Comparison of ENCODE assay signal across 29 cellular contexts in genomic region chr4:99002274-99002673, GRCh38. TPM values are rescaled to one million over a fixed set of nuclear protein-coding genes. Genes with fewer than 3 reads are reported as not detected.
DNase-seq lines count a peak whose midpoint lies in the region; ATAC-seq and TF ChIP-seq lines count a peak whose summit lies in the region.
"Had no signal": no experiment of that assay in that cellular context is flagged by ENCODE, and none has a peak within 500 bp of the region (broad histone marks: within the 10 kb centered on the region; RNA-seq: fewer than 3 reads in every experiment).

No MANE protein-coding gene starts in this region.

- WGBS in GM23248 (ENCODE audit: low coverage in 1 of 2, low lambda C conversion rate in 2 of 2, missing lambda C conversion rate in 2 of 2), 2 experiments: 80 to 88% methylated on average over 3 of the region's 3 CpGs

- intact Hi-C loops in left ventricle myocardium inferior (cut with micrococcal nuclease): loop anchor here (10.0 kb wide), 1 partner anchor 53 kb away; no protein-coding TSS in a partner anchor
- intact Hi-C loops in Right ventricle myocardium superior (cut with DNase I): no loop called here

- no peak overlapping the region for H2AFZ ChIP-seq in GM23248

- H4K20me1 ChIP-seq in GM23248 (ENCODE audit: insufficient read depth): no peaks in the 10 kb centered on the region

- no peak overlapping the region for H3K9ac ChIP-seq in GM23248

- no peaks in the 10 kb centered on the region for H3F3A ChIP-seq in GM23248 (ENCODE audit: insufficient read depth)

- H3K27me3 ChIP-seq in left ventricle myocardium inferior (ENCODE audit: low read depth) (no peaks in the 10 kb centered on the region), GM23248 (replicated peaks; ENCODE audit: insufficient read depth) (no peaks in the 10 kb centered on the region)
- H3K27me3 ChIP-seq: colonic mucosa, heart right ventricle had no signal

- H3K4me3 Mint-ChIP-seq in nephron: no peak overlapping the region
- H3K4me3 Mint-ChIP-seq: activated naive CD8-positive, alpha-beta T cell treated with anti-CD3 and anti-CD28 coated beads for 36 hours; natural killer cell had no signal

- H3K9me2 ChIP-seq in GM23248 (ENCODE audit: insufficient read depth): peaks cover 5% of the 10 kb centered on the region; the same call in 1 of the 2 replicates

- H3K27ac ChIP-seq in left ventricle myocardium inferior (replicated peaks) (peak overlapping the region; percentile 27), GM23248 (no peak overlapping the region)
- H3K27ac ChIP-seq: colonic mucosa, lower lobe of right lung had no signal

- H3K36me3 ChIP-seq in left ventricle myocardium inferior: no peaks in the 10 kb centered on the region
- no peaks in the 10 kb centered on the region for H3K36me3 ChIP-seq in GM23248 (ENCODE audit: low read depth)
- H3K36me3 ChIP-seq: colonic mucosa, heart right ventricle, lower lobe of right lung had no signal

- H3K9me3 Mint-ChIP-seq in nephron: no peaks in the 10 kb centered on the region
- H3K9me3 Mint-ChIP-seq: activated naive CD8-positive, alpha-beta T cell treated with anti-CD3 and anti-CD28 coated beads for 36 hours; activated T-helper 2 cell treated with anti-CD3 and anti-CD28 coated beads, Interferon-gamma antibody, Interleukin-2, Interleukin-4, amounts not matched to agents 10 μg/mL and 5 μg/mL and 100 μg/mL, durations not matched to agents 14 hours and 24 hours and 36 hours; CD8-positive, alpha-beta memory T cell; IgD-negative memory B cell; natural killer cell had no signal

- peak overlapping the region; percentile 20 to 61 (median 24) for H3K27ac Mint-ChIP-seq in nephron
- H3K27ac Mint-ChIP-seq: activated naive CD8-positive, alpha-beta T cell treated with anti-CD3 and anti-CD28 coated beads for 36 hours; activated T-helper 2 cell treated with anti-CD3 and anti-CD28 coated beads, Interferon-gamma antibody, Interleukin-2, Interleukin-4, amounts not matched to agents 10 μg/mL and 5 μg/mL and 100 μg/mL, durations not matched to agents 14 hours and 24 hours and 36 hours; IgD-negative memory B cell; natural killer cell had no signal

- peaks cover 16% of the 10 kb centered on the region for H3K36me3 Mint-ChIP-seq in nephron (ENCODE audit: low read depth)
- H3K36me3 Mint-ChIP-seq: natural killer cell had no signal

- DNase-seq in left ventricle myocardium inferior: no peak
- no peak for DNase-seq in Right ventricle myocardium superior
- DNase-seq in epithelial cell of esophagus (ENCODE audit: low read depth): peak; percentile 34
- DNase-seq in stimulated activated CD8-positive, alpha-beta memory T cell treated with anti-CD3 and anti-CD28 coated beads, Interleukin-4, amount 100 ng/mL, for 48 hours: no peak
- DNase-seq in GM23248: no peak
- DNase-seq in AML-193 (lab: John Stamatoyannopoulos, UW): no peak
- DNase-seq: activated CD8-positive, alpha-beta memory T cell treated with anti-CD3 and anti-CD28 coated beads for 24 hours; activated naive CD8-positive, alpha-beta T cell treated with anti-CD3 and anti-CD28 coated beads for 36 hours; activated T-cell treated with anti-CD3 and anti-CD28 coated beads for 4 hours; anterior cingulate cortex; CD8-positive, alpha-beta memory T cell; colonic mucosa; DMS 273 treated with DMSO at 0.1 percent for 48 hours; effector CD8-positive, alpha-beta T cell; erythroblast; foreskin fibroblast; heart right ventricle; kidney glomerular epithelial cell; lower lobe of right lung; mucosa of descending colon; natural killer cell; NCI-H1092; NCI-H1694; NCI-H2171 treated with DMSO at 0.1 percent for 48 hours; NCI-H510A treated with DMSO at 0.1 percent for 48 hours; stimulated activated naive CD4-positive, alpha-beta T cell treated with Interleukin-2 at 50 U/mL for 16 hours had no signal

- H3K4me1 ChIP-seq in left ventricle myocardium inferior (peaks cover 59% of the 10 kb centered on the region), GM23248 (ENCODE audit: insufficient read depth) (no peaks in the 10 kb centered on the region)
- H3K4me1 ChIP-seq: lower lobe of right lung had no signal

- peaks cover 9% of the 10 kb centered on the region for H3K4me1 Mint-ChIP-seq in nephron

- H3K9me3 ChIP-seq in left ventricle myocardium inferior (replicated peaks) (no peaks in the 10 kb centered on the region), GM23248 (ENCODE audit: low read depth) (no peaks in the 10 kb centered on the region)
- H3K9me3 ChIP-seq: colonic mucosa, heart right ventricle, lower lobe of right lung, mucosa of descending colon had no signal

- TF ChIP-seq CTCF in left ventricle myocardium inferior (IDR thresholded peaks at IDR 0.05; ENCODE audit: borderline replicate concordance) (no peak), epithelial cell of esophagus (IDR thresholded peaks at IDR 0.05; ENCODE audit: insufficient read depth, low read depth, low read length, missing control alignments) (no peak), nephron (IDR thresholded peaks at IDR 0.05; ENCODE audit: unreplicated experiment in 3 of 3) (no peak)

- H3K4me2 ChIP-seq in GM23248 (ENCODE audit: unreplicated experiment): no peak overlapping the region

- H3K27me3 Mint-ChIP-seq in nephron (ENCODE audit: low read depth): no peaks in the 10 kb centered on the region
- H3K27me3 Mint-ChIP-seq: activated naive CD8-positive, alpha-beta T cell treated with anti-CD3 and anti-CD28 coated beads for 36 hours; IgD-negative memory B cell had no signal

- H3K4me3 ChIP-seq in left ventricle myocardium inferior (no peak overlapping the region), epithelial cell of esophagus (ENCODE audit: low read length) (no peak overlapping the region), GM23248 (no peak overlapping the region)
- H3K4me3 ChIP-seq: colonic mucosa, heart right ventricle, lower lobe of right lung, mucosa of descending colon had no signal

- no peak for ATAC-seq in Right ventricle myocardium superior (ENCODE audit: poor library complexity)
- ATAC-seq: mucosa of descending colon, natural killer cell had no signal

- in situ Hi-C loops in GM23248 (cut with MboI): no loop called here

- H3K79me2 ChIP-seq in GM23248 (ENCODE audit: insufficient read depth): peaks cover 100% of the 10 kb centered on the region

RNA-seq across cellular contexts. Expression of gene METAP1, which starts 6.8 kb away (rescaled TPM):
- 50.8 TPM for total RNA-seq in left ventricle myocardium inferior
- total RNA-seq in Right ventricle myocardium superior: 57.5 TPM
- 43.4 and 59.2 TPM in 2 replicates for total RNA-seq in GM23248 (2014; rRNA removed; shearing (Covaris generic))
- 33.3 and 35.9 TPM in 2 replicates for polyA plus RNA-seq in GM23248 (2016; fragmentation: Nextera tagmentation; extraction: Ambion mirVana)
